ENCODE assay signal across 3 cellular contexts in genomic region chr12:101368016-101368415, GRCh38.
"Had no signal": no experiment of that assay in that cellular context is flagged by ENCODE, and none has a peak within 500 bp of the region (broad histone marks: within the 10 kb centered on the region; RNA-seq: fewer than 3 reads in every experiment).

No MANE protein-coding gene starts in this region.

- ATAC-seq: GM12878 had no signal

- DNase-seq: GDM1, GF-D8 had no signal
